8 cellular contexts compared by ENCODE assay signal in the genomic region with DNA sequence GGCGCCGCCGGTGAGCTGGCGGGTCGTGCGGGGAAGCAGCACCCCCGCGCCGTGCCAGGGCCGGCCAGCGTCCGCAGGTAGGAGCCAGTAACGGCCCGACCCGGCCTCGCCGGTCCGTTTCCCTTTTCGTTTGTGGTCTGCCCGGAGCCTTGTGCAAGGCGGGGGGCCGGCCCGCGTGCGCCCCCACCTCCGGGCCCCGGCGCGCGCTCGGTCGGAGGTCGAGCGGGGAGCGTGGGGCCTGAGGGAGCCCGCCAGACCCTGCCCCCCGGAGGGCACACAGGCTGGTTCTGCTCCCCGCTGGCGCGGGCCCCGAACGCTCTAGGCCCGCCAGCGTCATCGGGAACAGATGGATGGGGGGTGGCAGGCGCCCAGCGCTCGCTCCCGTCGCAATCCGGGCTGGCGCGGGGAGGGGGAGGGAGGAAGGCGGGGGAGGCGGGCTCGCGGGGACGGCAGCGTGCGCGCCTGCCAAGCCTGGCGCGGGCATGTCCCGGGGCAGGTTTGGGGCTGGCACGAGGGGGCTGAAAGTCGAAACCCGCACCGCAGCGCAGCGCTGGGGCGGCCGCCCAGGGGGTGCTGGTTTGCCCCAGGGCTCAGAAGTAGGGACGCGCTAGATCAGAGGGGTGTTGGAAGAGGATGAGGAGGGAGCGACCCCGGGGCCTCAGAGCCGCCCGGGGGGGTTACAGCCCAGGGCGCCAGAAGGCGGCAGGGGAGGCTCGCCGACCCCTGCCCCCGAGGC. TPM values are rescaled to one million over a fixed set of nuclear protein-coding genes. Genes with fewer than 3 reads are reported as not detected.
DNase-seq lines count a peak whose midpoint lies in the region; ATAC-seq and TF ChIP-seq lines count a peak whose summit lies in the region.

No MANE protein-coding gene starts in this region.

- H3K4me3 ChIP-seq in MM.1S (ENCODE audit: low read length) (peak overlapping the region; percentile 43; the same call in 1 of the 2 replicates), SK-N-MC (peak overlapping the region; percentile 67)

- peak overlapping the region; percentile 74; the same call in 1 of the 2 replicates for H3K4me2 ChIP-seq in MM.1S (ENCODE audit: low read depth, low read length)

- no peaks in the 10 kb centered on the region for H3K4me1 ChIP-seq in MM.1S (ENCODE audit: low read length)

- no peak for ATAC-seq in HG03108 (IDR thresholded peaks at IDR 0.05; ENCODE audit: unreplicated experiment)
- no peak for ATAC-seq in GM21786 (IDR thresholded peaks at IDR 0.05; ENCODE audit: unreplicated experiment)

- no peaks in the 10 kb centered on the region for H3K9me2 ChIP-seq in MM.1S (replicated peaks; ENCODE audit: insufficient read depth, low read length)

- no peak overlapping the region for H2AFZ ChIP-seq in MM.1S (ENCODE audit: low read length)

- H3K27me3 ChIP-seq in MM.1S (replicated peaks; ENCODE audit: insufficient read depth, low read length) = no peaks in the 10 kb centered on the region

- TF ChIP-seq CTCF in MM.1S (IDR thresholded peaks at IDR 0.05; ENCODE audit: low read length) (no peak), progenitor cell of endocrine pancreas (IDR thresholded peaks at IDR 0.05; ENCODE audit: unreplicated experiment) (no peak)

- H3K27ac Mint-ChIP-seq in progenitor cell of endocrine pancreas = no peak overlapping the region

- peaks cover 32% of the 10 kb centered on the region for H3K4me1 Mint-ChIP-seq in progenitor cell of endocrine pancreas (ENCODE audit: low read depth)

- no peaks in the 10 kb centered on the region for H3K27me3 Mint-ChIP-seq in progenitor cell of endocrine pancreas

- H3K27ac ChIP-seq in MM.1S (ENCODE audit: low read length) = peak overlapping the region; percentile 34; the same call in 1 of the 2 replicates
- peak overlapping the region; percentile 46; the same call in 1 of the 2 replicates for H3K27ac ChIP-seq in SK-N-MC

- 0 out of 2 replicates have a peak, but pooled peaks cover 4% of the 10 kb centered on the region for H3F3A ChIP-seq in MM.1S (ENCODE audit: insufficient read depth, low read length)

- H3K36me3 Mint-ChIP-seq in progenitor cell of endocrine pancreas (ENCODE audit: insufficient read depth) = no peaks in the 10 kb centered on the region

- no peaks in the 10 kb centered on the region for H4K20me1 ChIP-seq in MM.1S (ENCODE audit: insufficient read depth, low read length)

- no peaks in the 10 kb centered on the region for H3K9me3 Mint-ChIP-seq in progenitor cell of endocrine pancreas (ENCODE audit: low read depth)

- H3K36me3 ChIP-seq in MM.1S (replicated peaks; ENCODE audit: insufficient read depth, low read length) (no peaks in the 10 kb centered on the region), SK-N-MC (ENCODE audit: insufficient read depth, low read length) (no peaks in the 10 kb centered on the region)

- H3K4me3 Mint-ChIP-seq in progenitor cell of endocrine pancreas (ENCODE audit: low read depth) = peak overlapping the region; percentile 54

- H3K9ac ChIP-seq in MM.1S (ENCODE audit: low read length) = peak overlapping the region; percentile 33
- no peak overlapping the region for H3K9ac ChIP-seq in SK-N-MC (ENCODE audit: insufficient read length)

- DNase-seq in Daoy (ENCODE audit: low read depth) (peak; percentile 89), MM.1S (peak; percentile 16), SK-N-MC (ENCODE audit: low read depth, low spot score) (no peak), astrocyte of the hippocampus (ENCODE audit: low read depth, low spot score) (peak; percentile 93), hepatic stellate cell (ENCODE audit: low spot score) (peak; percentile 95), progenitor cell of endocrine pancreas (ENCODE audit: low spot score, unreplicated experiment) (peak; percentile 46)

- H3K9me3 ChIP-seq in MM.1S (replicated peaks; ENCODE audit: insufficient read depth, low read length) (no peaks in the 10 kb centered on the region), SK-N-MC (ENCODE audit: low read depth, low read length) (no peaks in the 10 kb centered on the region)

- H3K79me2 ChIP-seq in MM.1S (ENCODE audit: low read length) = peaks cover 25% of the 10 kb centered on the region

RNA-seq across cellular contexts. Expression of a gene that starts 1.5 kb away (rescaled TPM):
- total RNA-seq in Daoy (2014; rRNA removed; shearing (Covaris generic)) = 9.3 and 10.3 TPM in 2 replicates
- 136 and 143 TPM in 2 replicates for total RNA-seq in progenitor cell of endocrine pancreas

Comparison
In these comparisons a context has a peak if more than half of its experiments do, and no peak if none do; other contexts are left out.
1. RNA of a gene that starts 1.5 kb away (total RNA-seq): 136 to 143 TPM in progenitor cell of endocrine pancreas; 9.3 to 10.3 TPM in Daoy; every median in the first group is over 10 times any median in the second.